In genomic region chr3:45929042-45929679, GRCh38 we compare ENCODE assay signal across 9 cellular contexts. TPM values are rescaled to one million over a fixed set of nuclear protein-coding genes. Genes with fewer than 3 reads are reported as not detected.
DNase-seq lines count a peak whose midpoint lies in the region; ATAC-seq and TF ChIP-seq lines count a peak whose summit lies in the region.
"Had no signal": no experiment of that assay in that cellular context is flagged by ENCODE, and none has a peak within 500 bp of the region (broad histone marks: within the 10 kb centered on the region; RNA-seq: fewer than 3 reads in every experiment).

No MANE protein-coding gene starts in this region.

- H3K27me3 Mint-ChIP-seq in CD4-positive, alpha-beta T cell = no peaks in the 10 kb centered on the region

- no peaks in the 10 kb centered on the region for H3K9me3 ChIP-seq in CD4-positive, alpha-beta T cell (ENCODE audit: control insufficient read depth, low read length)
- no peaks in the 10 kb centered on the region for H3K9me3 ChIP-seq in SK-N-SH

- whole genome bisulfite sequencing in SK-N-SH (ENCODE audit: low lambda C conversion rate) = 54% methylated on average over 8 of the region's 9 CpGs

- peaks cover 91% of the 10 kb centered on the region for H3K36me3 Mint-ChIP-seq in CD4-positive, alpha-beta T cell (ENCODE audit: low read depth)

- H3F3A ChIP-seq in SK-N-SH (replicated peaks; ENCODE audit: insufficient read depth) = no peaks in the 10 kb centered on the region

- no peaks in the 10 kb centered on the region for H3K9me3 Mint-ChIP-seq in CD4-positive, alpha-beta T cell

- no peaks in the 10 kb centered on the region for H3K9me2 ChIP-seq in SK-N-SH

- no peak overlapping the region for H3K4me3 Mint-ChIP-seq in CD4-positive, alpha-beta T cell

- POLR2A ChIA-PET in CD4-positive, alpha-beta T cell (lab: Charles Lee) = interaction anchor here (1.0 kb wide), 1 partner anchor 88 kb away, joined by 3 read pairs; the partner anchor contains the start of gene LZTFL1
- POLR2A ChIA-PET in SK-N-SH (lab: Yijun Ruan, JAX) = interaction anchor here (2.5 kb wide), 1 partner anchor 10 kb away, joined by 7 read pairs; no protein-coding TSS in a partner anchor

- no peak overlapping the region for H3K9ac ChIP-seq in SK-N-SH

- H3K27ac Mint-ChIP-seq in CD4-positive, alpha-beta T cell = peak overlapping the region; percentile 30

- peaks cover 5% of the 10 kb centered on the region for H3K4me1 Mint-ChIP-seq in CD4-positive, alpha-beta T cell (ENCODE audit: low read depth)

- intact Hi-C loops in CD4-positive, alpha-beta T cell (cut with DNase I, micrococcal nuclease) = loop anchor here (1.0 to 10.0 kb wide), 4 partner anchors 168 to 884 kb away; no protein-coding TSS in a partner anchor

- ATAC-seq in CD4-positive, alpha-beta T cell (ENCODE audit: poor library complexity) = peak; percentile 99
- ATAC-seq in GM19455 (IDR thresholded peaks at IDR 0.05; ENCODE audit: unreplicated experiment) = no peak

- no peak overlapping the region for H2AFZ ChIP-seq in SK-N-SH (ENCODE audit: low read depth)

- no peak overlapping the region for H3K4me2 ChIP-seq in SK-N-SH

- H3K79me2 ChIP-seq in SK-N-SH (ENCODE audit: insufficient read depth) = no peaks in the 10 kb centered on the region

- TF ChIP-seq RAD21 in SK-N-SH (IDR thresholded peaks at IDR 0.05; ENCODE audit: low read length) = peak; percentile 88

- no peaks in the 10 kb centered on the region; a peak in 1 of 4 replicates for H3K4me1 ChIP-seq in SK-N-SH (ENCODE audit: control insufficient read depth in 1 of 2, insufficient read depth in 2 of 2, low read depth in 1 of 2, low read length in 1 of 2)

- no peak for TF ChIP-seq EP300 in SK-N-SH (IDR thresholded peaks at IDR 0.05; ENCODE audit: borderline replicate concordance in 1 of 2, low read depth in 1 of 2, low read length in 1 of 2)

- no peak overlapping the region; a peak in 1 of 4 replicates for H3K4me3 ChIP-seq in SK-N-SH (ENCODE audit: low read depth in 2 of 2, low read length in 1 of 2)

- no peaks in the 10 kb centered on the region for H4K20me1 ChIP-seq in SK-N-SH (ENCODE audit: insufficient read depth)

- CTCF ChIA-PET in CD4-positive, alpha-beta T cell (lab: Charles Lee) = interaction anchor here (0.7 to 2.6 kb wide), 13 partner anchors 10 to 422 kb away, joined by 3 to 18 read pairs (median 4); no protein-coding TSS in a partner anchor
- CTCF ChIA-PET in SK-N-SH (lab: Yijun Ruan, JAX) = interaction anchor here (0.6 to 9.5 kb wide), 49 partner anchors 9 to 423 kb away, joined by 3 to 142 read pairs (median 4); partner anchors contain the start of genes CXCR6, LZTFL1 and XCR1

- peak; percentile 49 to 67 (median 58) for DNase-seq in CD4-positive, alpha-beta T cell
- DNase-seq in HCEC 1CT (peak; percentile 40), SK-N-SH (peak; percentile 84), hepatic stellate cell (ENCODE audit: low spot score) (peak; percentile 79), DMS79 treated with DMSO at 0.1 percent for 48 hours (lab: John Stamatoyannopoulos, UW) (no peak)
- DNase-seq in activated naive CD4-positive, alpha-beta T cell treated with anti-CD3 and anti-CD28 coated beads, Interleukin-2, amount 50 U/mL, for 16 hours = peak; percentile 69
- DNase-seq in stimulated activated CD4-positive, alpha-beta T cell treated with anti-CD3 and anti-CD28 coated beads, Interleukin-1b, Interleukin-23, amount 100 ng/mL, for 1 hour (ENCODE audit: low read depth in 2 of 2) = peak; percentile 16 to 53

- no peaks in the 10 kb centered on the region for H3K27me3 ChIP-seq in CD4-positive, alpha-beta T cell (ENCODE audit: control insufficient read depth, insufficient read depth, low read length)
- no peaks in the 10 kb centered on the region for H3K27me3 ChIP-seq in SK-N-SH (ENCODE audit: insufficient read depth)

- H3K36me3 ChIP-seq in SK-N-SH (replicated peaks in 1 of 2; ENCODE audit: control insufficient read depth in 1 of 2, insufficient read depth in 2 of 2, low read length in 1 of 2) = peaks cover 21 to 45% of the 10 kb centered on the region in 2 experiments

- H3K27ac ChIP-seq in CD4-positive, alpha-beta T cell (ENCODE audit: low read depth, low read length) = no peak overlapping the region
- no peak overlapping the region for H3K27ac ChIP-seq in SK-N-SH (ENCODE audit: low read depth in 2 of 2, low read length in 1 of 2)

- peak; percentile 72 for TF ChIP-seq CTCF in CD4-positive, alpha-beta T cell (IDR thresholded peaks at IDR 0.05)
- TF ChIP-seq CTCF in SK-N-SH (IDR thresholded peaks at IDR 0.05) = peak; percentile 78

TF ChIP-seq in SK-N-SH, 30 proteins besides CTCF, POLR2A, EP300 and RAD21:
- TF ChIP-seq SMC3 (IDR thresholded peaks at IDR 0.05; ENCODE audit: low read depth, low read length) (peak; percentile 85), ZBTB33 (IDR thresholded peaks at IDR 0.05; ENCODE audit: borderline replicate concordance, low read depth) (no peak)

RNA-seq across cellular contexts. Expression of gene CXCR6, which starts 14.1 kb away (rescaled TPM):
- total RNA-seq in CD4-positive, alpha-beta T cell = 1 to 10 TPM; 1.7 to 2.0 TPM
- not detected in 2 replicates for polyA plus RNA-seq in SK-N-SH (2012; rRNA removed)
- not detected in 2 replicates for polyA plus RNA-seq in SK-N-SH (2012; cell fraction: cytosol; rRNA removed)
- not detected in 2 replicates for polyA plus RNA-seq in SK-N-SH (2012; cell fraction: nucleus; rRNA removed)

RNA-seq across cellular contexts. Expression of gene CCR9, which starts 42.8 kb away (rescaled TPM):
- total RNA-seq in CD4-positive, alpha-beta T cell = 1 to 10 TPM; 6.5 to 7.4 TPM
- not detected in 2 replicates for polyA plus RNA-seq in SK-N-SH (2012; rRNA removed)
- not detected in 2 replicates for polyA plus RNA-seq in SK-N-SH (2012; cell fraction: cytosol; rRNA removed)
- polyA plus RNA-seq in SK-N-SH (2012; cell fraction: nucleus; rRNA removed) = not detected in 2 replicates
- total RNA-seq: right cardiac atrium had no signal
- polyA plus RNA-seq: right cardiac atrium had no signal
